ENCODE assay signal across 13 cellular contexts in genomic region chr5:159459951-159460538, GRCh38.
A peak's percentile ranks its signal among the peaks of the same experiment; 100 is the strongest.
DNase-seq lines count a peak whose midpoint lies in the region; ATAC-seq and FAIRE-seq lines count a peak whose summit lies in the region.
"Had no signal": no experiment of that assay in that cellular context is flagged by ENCODE, and none has a peak within 500 bp of the region (broad histone marks: within the 10 kb centered on the region; RNA-seq: fewer than 3 reads in every experiment).

No MANE protein-coding gene starts in this region.

- no peak for ATAC-seq in activated T-cell treated with anti-CD3 and anti-CD28 coated beads, Interleukin-2, amount 50 U/mL, for 72 hours (replicated peaks in 1 of 2)
- peak; percentile 15 for ATAC-seq in HG03460 (IDR thresholded peaks at IDR 0.05; ENCODE audit: unreplicated experiment)
- peak; percentile 60 for ATAC-seq in stimulated activated memory B cell treated with anti-CD40 and anti-IgM and Interleukin-4, amounts not matched to agents 10 μg/mL and 1 μg/mL and 100 μg/mL, for 72 hours

- H3K27me3 Mint-ChIP-seq in activated T-cell treated with anti-CD3 and anti-CD28 coated beads, Interleukin-2, amount 50 U/mL, for 24 hours, result peaks cover 9% of the 10 kb centered on the region
- H3K27me3 Mint-ChIP-seq in activated T-cell treated with anti-CD3 and anti-CD28 coated beads, Interleukin-2, amount 50 U/mL, for 72 hours (ENCODE audit: low read depth), result peaks cover 36% of the 10 kb centered on the region
- no peaks in the 10 kb centered on the region for H3K27me3 Mint-ChIP-seq in activated naive CD8-positive, alpha-beta T cell
- H3K27me3 Mint-ChIP-seq in stimulated activated memory B cell treated with anti-CD40 and anti-IgM and Interleukin-4, amounts not matched to agents 10 μg/mL and 1 μg/mL and 100 μg/mL, for 72 hours, result no peaks in the 10 kb centered on the region

- H3K36me3 Mint-ChIP-seq in activated T-cell treated with anti-CD3 and anti-CD28 coated beads, Interleukin-2, amount 50 U/mL, for 24 hours (ENCODE audit: low read depth), result no peaks in the 10 kb centered on the region
- no peaks in the 10 kb centered on the region for H3K36me3 Mint-ChIP-seq in activated T-cell treated with anti-CD3 and anti-CD28 coated beads, Interleukin-2, amount 50 U/mL, for 72 hours (ENCODE audit: insufficient read depth in 2 of 2)
- H3K36me3 Mint-ChIP-seq in activated naive CD8-positive, alpha-beta T cell, result peaks cover 5% of the 10 kb centered on the region
- H3K36me3 Mint-ChIP-seq in stimulated activated memory B cell treated with anti-CD40 and anti-IgM and Interleukin-4, amounts not matched to agents 10 μg/mL and 1 μg/mL and 100 μg/mL, for 72 hours, result no peaks in the 10 kb centered on the region

- no peak overlapping the region for H3K4me3 Mint-ChIP-seq in activated T-cell treated with anti-CD3 and anti-CD28 coated beads, Interleukin-2, amount 50 U/mL, for 24 hours
- no peak overlapping the region for H3K4me3 Mint-ChIP-seq in activated T-cell treated with anti-CD3 and anti-CD28 coated beads, Interleukin-2, amount 50 U/mL, for 72 hours
- H3K4me3 Mint-ChIP-seq in activated naive CD8-positive, alpha-beta T cell, result peak overlapping the region; percentile 27
- no peak overlapping the region for H3K4me3 Mint-ChIP-seq in stimulated activated memory B cell treated with anti-CD40 and anti-IgM and Interleukin-4, amounts not matched to agents 10 μg/mL and 1 μg/mL and 100 μg/mL, for 72 hours

- peaks cover 48% of the 10 kb centered on the region for H3K4me1 Mint-ChIP-seq in activated T-cell treated with anti-CD3 and anti-CD28 coated beads, Interleukin-2, amount 50 U/mL, for 24 hours (ENCODE audit: low read depth)
- H3K4me1 Mint-ChIP-seq in activated T-cell treated with anti-CD3 and anti-CD28 coated beads, Interleukin-2, amount 50 U/mL, for 72 hours (ENCODE audit: low read depth), result peaks cover 44% of the 10 kb centered on the region
- peaks cover 49% of the 10 kb centered on the region for H3K4me1 Mint-ChIP-seq in activated naive CD8-positive, alpha-beta T cell (ENCODE audit: low read depth)
- peaks cover 51% of the 10 kb centered on the region for H3K4me1 Mint-ChIP-seq in stimulated activated memory B cell treated with anti-CD40 and anti-IgM and Interleukin-4, amounts not matched to agents 10 μg/mL and 1 μg/mL and 100 μg/mL, for 72 hours

- no peaks in the 10 kb centered on the region for H3K9me3 Mint-ChIP-seq in activated T-cell treated with anti-CD3 and anti-CD28 coated beads, Interleukin-2, amount 50 U/mL, for 24 hours
- no peaks in the 10 kb centered on the region for H3K9me3 Mint-ChIP-seq in activated T-cell treated with anti-CD3 and anti-CD28 coated beads, Interleukin-2, amount 50 U/mL, for 72 hours
- H3K9me3 Mint-ChIP-seq in activated naive CD8-positive, alpha-beta T cell (ENCODE audit: low read depth), result no peaks in the 10 kb centered on the region
- no peaks in the 10 kb centered on the region for H3K9me3 Mint-ChIP-seq in stimulated activated memory B cell treated with anti-CD40 and anti-IgM and Interleukin-4, amounts not matched to agents 10 μg/mL and 1 μg/mL and 100 μg/mL, for 72 hours

- no peak for FAIRE-seq in HTR-8/SVneo (lab: Jason Lieb, UNC)
- FAIRE-seq: colon, kidney had no signal

- DNase-seq in activated T-cell treated with anti-CD3 and anti-CD28 coated beads, Interleukin-2, amount 50 U/mL, for 24 hours, result no peak
- DNase-seq in activated T-cell treated with anti-CD3 and anti-CD28 coated beads, Interleukin-2, amount 50 U/mL, for 72 hours, result no peak
- no peak for DNase-seq in HTR-8/SVneo (ENCODE audit: insufficient read length, low spot score)
- no peak for DNase-seq in middle frontal gyrus (ENCODE audit: extremely low spot score, low spot score)
- DNase-seq in KG1 (lab: John Stamatoyannopoulos, UW), result no peak
- DNase-seq: BE2C; kidney; NCI-H446 treated with DMSO at 0.1 percent for 48 hours; stimulated activated naive CD4-positive, alpha-beta T cell treated with Interleukin-2 at 50 U/mL for 16 hours had no signal

- H3K27ac Mint-ChIP-seq in activated T-cell treated with anti-CD3 and anti-CD28 coated beads, Interleukin-2, amount 50 U/mL, for 24 hours, result peak overlapping the region; percentile 15
- no peak overlapping the region for H3K27ac Mint-ChIP-seq in activated T-cell treated with anti-CD3 and anti-CD28 coated beads, Interleukin-2, amount 50 U/mL, for 72 hours
- peak overlapping the region; percentile 24 for H3K27ac Mint-ChIP-seq in activated naive CD8-positive, alpha-beta T cell
- peak overlapping the region; percentile 61 for H3K27ac Mint-ChIP-seq in stimulated activated memory B cell treated with anti-CD40 and anti-IgM and Interleukin-4, amounts not matched to agents 10 μg/mL and 1 μg/mL and 100 μg/mL, for 72 hours

Comparison
In these comparisons a context has a peak if more than half of its experiments do, and no peak if none do; other contexts are left out.
1. ATAC-seq: peak in HG03460 (single experiment) and stimulated activated memory B cell treated with anti-CD40 and anti-IgM and Interleukin-4, amounts not matched to agents 10 μg/mL and 1 μg/mL and 100 μg/mL, for 72 hours (single experiment); none in activated T-cell treated with anti-CD3 and anti-CD28 coated beads, Interleukin-2, amount 50 U/mL, for 72 hours (0 of 2).